In the genomic region with DNA sequence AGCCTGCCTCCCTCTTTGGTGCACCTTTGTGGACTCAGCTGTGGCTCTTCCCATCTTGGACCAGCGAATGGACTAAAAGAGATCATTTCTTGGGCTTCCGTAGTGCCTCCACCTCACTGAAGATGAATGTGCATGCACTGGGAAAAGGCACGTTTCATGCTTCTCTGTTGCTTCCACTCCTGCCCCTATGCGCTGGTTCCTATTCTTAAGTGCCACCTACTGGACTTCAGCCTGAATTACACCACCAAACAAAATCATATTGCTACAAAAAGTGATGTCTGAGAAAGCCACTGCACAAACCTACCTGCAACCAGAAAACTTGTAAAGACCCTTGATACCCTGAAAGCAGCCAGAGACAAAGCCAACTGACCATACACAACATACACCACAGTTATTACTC, we compare ENCODE assay signal across 1 cellular context.
TF ChIP-seq lines count a peak whose summit lies in the region.

No MANE protein-coding gene starts in this region.

TF ChIP-seq in H1, 55 proteins besides CTCF, POLR2A, EP300 and RAD21 (continued from another document):
- TF ChIP-seq NANOG (IDR thresholded peaks at IDR 0.05; ENCODE audit: insufficient read depth, low read depth, low read length, poor library complexity, severe bottlenecking) (no peak), TCF12 (IDR thresholded peaks at IDR 0.05; ENCODE audit: low read depth, low read length) (no peak)
TF ChIP-seq in H1: peak in this region for 0.
